In genomic region chr20:56631990-56632327, GRCh38 we compare ENCODE assay signal across 15 cellular contexts. TPM values are rescaled to one million over a fixed set of nuclear protein-coding genes. Genes with fewer than 3 reads are reported as not detected.
A peak's percentile ranks its signal among the peaks of the same experiment; 100 is the strongest.
DNase-seq lines count a peak whose midpoint lies in the region; ATAC-seq and TF ChIP-seq lines count a peak whose summit lies in the region.
"Had no signal": no experiment of that assay in that cellular context is flagged by ENCODE, and none has a peak within 500 bp of the region (broad histone marks: within the 10 kb centered on the region; RNA-seq: fewer than 3 reads in every experiment).

No MANE protein-coding gene starts in this region.

- H3K27me3 Mint-ChIP-seq in Calu3 (ENCODE audit: unreplicated experiment) (no peaks in the 10 kb centered on the region), nephron (ENCODE audit: low read depth) (peaks cover 99% of the 10 kb centered on the region)

- TSS peak; percentile 43 for BruUV-seq in Calu3 (replicated peaks; lab: Mats Ljungman, UMichigan)

- H3K9me3 ChIP-seq in KOPT-K1 (ENCODE audit: insufficient read depth, low read length, poor library complexity, severe bottlenecking), result no peaks in the 10 kb centered on the region
- H3K9me3 ChIP-seq: adrenal gland had no signal

- intact Hi-C loops in Calu3 (cut with micrococcal nuclease; ENCODE audit: unreplicated experiment), result loop anchor here (10.0 kb wide), 1 partner anchor 57 kb away; no protein-coding TSS in a partner anchor

- ATAC-seq in GM18909 (IDR thresholded peaks at IDR 0.05; ENCODE audit: poor library complexity, unreplicated experiment), result no peak
- ATAC-seq: activated CD4-positive, CD25-positive, alpha-beta regulatory T cell treated with anti-CD3 and anti-CD28 coated beads, Interleukin-2, amount 50 U/mL, for 24 hours; CD8-positive, alpha-beta T cell had no signal

- H3K4me3 Mint-ChIP-seq in Calu3 (ENCODE audit: low read depth, unreplicated experiment), result peak overlapping the region; percentile 14
- peak overlapping the region; percentile 6 to 58 (median 51) for H3K4me3 Mint-ChIP-seq in nephron
- H3K4me3 Mint-ChIP-seq: CD8-positive, alpha-beta T cell had no signal

- H3K27ac Mint-ChIP-seq in Calu3 (ENCODE audit: unreplicated experiment) (no peak overlapping the region), nephron (no peak overlapping the region)
- H3K27ac Mint-ChIP-seq: CD8-positive, alpha-beta T cell had no signal

- H3K4me1 Mint-ChIP-seq in Calu3 (ENCODE audit: low read depth, unreplicated experiment) (no peaks in the 10 kb centered on the region), nephron (peaks cover 16% of the 10 kb centered on the region)

- H3K27ac ChIP-seq in KOPT-K1 (ENCODE audit: low read depth, low read length, poor library complexity, severe bottlenecking) (peak overlapping the region; percentile 83), epithelial cell of prostate (peak overlapping the region; percentile 80)
- H3K27ac ChIP-seq: adrenal gland had no signal

- CTCF ChIA-PET in Calu3 (lab: Charles Lee), result no interaction called here

- H3K36me3 Mint-ChIP-seq in Calu3 (ENCODE audit: insufficient read depth, unreplicated experiment) (peaks cover 20% of the 10 kb centered on the region), nephron (ENCODE audit: low read depth) (no peaks in the 10 kb centered on the region)
- H3K36me3 Mint-ChIP-seq: CD8-positive, alpha-beta T cell had no signal

- DNase-seq in Calu3 (no peak), epithelial cell of prostate (ENCODE audit: low read depth, low spot score) (no peak), activated gamma-delta T cell treated with Interleukin-2 at 50 U/mL for 16 hours (no peak), foreskin melanocyte (no peak)
- DNase-seq in activated T-cell treated with anti-CD3 and anti-CD28 coated beads, Interleukin-2, amount 50 U/mL, for 1 hour, result no peak
- DNase-seq: adrenal gland; CD8-positive, alpha-beta T cell; cortex of kidney; KG1; NCI-H446 treated with DMSO at 0.1 percent for 48 hours; stimulated activated CD4-positive, alpha-beta T cell treated with anti-CD3 and anti-CD28 coated beads, Interleukin-4, amount 100 ng/mL, for 1 hour had no signal

- H3K9me3 Mint-ChIP-seq in Calu3 (ENCODE audit: low read depth, unreplicated experiment) (no peaks in the 10 kb centered on the region), nephron (no peaks in the 10 kb centered on the region)
- H3K9me3 Mint-ChIP-seq: CD8-positive, alpha-beta T cell had no signal

- TF ChIP-seq CTCF in Calu3 (IDR thresholded peaks at IDR 0.05; ENCODE audit: unreplicated experiment) (no peak), nephron (IDR thresholded peaks at IDR 0.05; ENCODE audit: unreplicated experiment in 3 of 3) (no peak)

- peaks cover 39% of the 10 kb centered on the region for H3K36me3 ChIP-seq in KOPT-K1 (ENCODE audit: insufficient read depth, low read length)
- H3K36me3 ChIP-seq: adrenal gland had no signal

RNA-seq across cellular contexts. Expression of gene TFAP2C, which starts 2.9 kb away (rescaled TPM):
- 3.1 and 3.4 TPM in 2 replicates for total RNA-seq in Calu3 (2022)
- total RNA-seq: CD8-positive, alpha-beta T cell had no signal
